Comparison of ENCODE assay signal across 21 cellular contexts in the genomic region with DNA sequence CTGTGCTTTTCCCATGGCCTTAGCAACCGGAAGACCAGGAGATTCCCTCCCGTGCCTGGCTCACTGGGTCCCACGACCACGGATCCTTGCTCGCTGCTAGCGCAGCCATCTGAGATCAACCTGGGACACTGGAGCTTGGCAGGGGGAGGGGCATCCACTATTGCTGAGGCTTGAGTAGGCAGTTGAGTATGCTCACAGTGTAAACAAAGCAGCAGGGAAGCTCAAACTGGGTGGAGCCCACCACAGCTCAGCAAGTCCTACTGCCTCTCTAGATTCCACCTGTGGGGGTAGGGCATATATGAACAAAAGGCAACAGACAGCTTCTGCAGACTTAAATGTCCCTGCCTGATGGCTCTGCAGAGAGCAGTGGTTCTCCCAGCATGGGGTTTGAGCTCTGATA.
"Had no signal": no experiment of that assay in that cellular context is flagged by ENCODE, and none has a peak within 500 bp of the region (broad histone marks: within the 10 kb centered on the region; RNA-seq: fewer than 3 reads in every experiment).

No MANE protein-coding gene starts in this region.

- DNase-seq: activated CD4-positive, alpha-beta T cell treated with anti-CD3 and anti-CD28 coated beads for 1 hour; activated CD4-positive, alpha-beta T cell treated with anti-CD3 and anti-CD28 coated beads, Interleukin-2, amount 50 U/mL, for 48 hours; activated naive CD4-positive, alpha-beta T cell treated with Interleukin-2 at 50 U/mL for 16 hours; anterior cingulate cortex; brain microvascular endothelial cell; effector CD8-positive, alpha-beta T cell; heart left ventricle; left ventricle myocardium superior; mesenchymal stem cell; occipital lobe; stimulated activated CD4-positive, alpha-beta T cell treated with anti-CD3 and anti-CD28 coated beads, Interleukin-2, amount 100 ng/mL, for 48 hours; stimulated activated naive B cell treated with anti-CD40 and anti-IgM and Interleukin-4, amounts not matched to agents 10 μg/mL and 1 μg/mL and 100 μg/mL, for 72 hours; T1000; uterus had no signal

- H3K27ac ChIP-seq: brain microvascular endothelial cell, epithelial cell of prostate, heart left ventricle, right atrium auricular region, tibial nerve, uterus had no signal

- H3K27ac Mint-ChIP-seq: activated T-helper 17 cell treated with anti-CD3 and anti-CD28 coated beads, Interleukin-2, amount 50 U/mL, for 72 hours; natural killer cell treated with Interleukin-12 subunit alpha and Interleukin-12 subunit beta and Interleukin-15 and Interleukin-18, amount 100 ng/mL, for 72 hours; progenitor cell of endocrine pancreas; stimulated activated naive B cell treated with anti-CD40 and anti-IgM and Interleukin-4, amounts not matched to agents 10 μg/mL and 1 μg/mL and 100 μg/mL, for 72 hours had no signal

- H3K36me3 Mint-ChIP-seq: natural killer cell treated with Interleukin-12 subunit alpha and Interleukin-12 subunit beta and Interleukin-15 and Interleukin-18, amount 100 ng/mL, for 72 hours; stimulated activated naive B cell treated with anti-CD40 and anti-IgM and Interleukin-4, amounts not matched to agents 10 μg/mL and 1 μg/mL and 100 μg/mL, for 72 hours had no signal

- H3K4me3 Mint-ChIP-seq: activated T-helper 17 cell treated with anti-CD3 and anti-CD28 coated beads, Interleukin-2, amount 50 U/mL, for 72 hours; central memory CD8-positive, alpha-beta T cell; natural killer cell treated with Interleukin-12 subunit alpha and Interleukin-12 subunit beta and Interleukin-15 and Interleukin-18, amount 100 ng/mL, for 72 hours; stimulated activated naive B cell treated with anti-CD40 and anti-IgM and Interleukin-4, amounts not matched to agents 10 μg/mL and 1 μg/mL and 100 μg/mL, for 72 hours had no signal

- H3K36me3 ChIP-seq: brain microvascular endothelial cell, heart left ventricle, right atrium auricular region, tibial nerve, uterus had no signal

- H3K4me1 ChIP-seq: heart left ventricle, right atrium auricular region, tibial nerve, uterus had no signal

- H3K4me3 ChIP-seq: heart left ventricle, right atrium auricular region, tibial nerve, uterus had no signal

- H3K4me1 Mint-ChIP-seq: activated T-helper 17 cell treated with anti-CD3 and anti-CD28 coated beads, Interleukin-2, amount 50 U/mL, for 72 hours; central memory CD8-positive, alpha-beta T cell; stimulated activated naive B cell treated with anti-CD40 and anti-IgM and Interleukin-4, amounts not matched to agents 10 μg/mL and 1 μg/mL and 100 μg/mL, for 72 hours had no signal

- H3K9me3 ChIP-seq: right atrium auricular region, uterus had no signal

- ATAC-seq: activated T-helper 17 cell treated with anti-CD3 and anti-CD28 coated beads, Interleukin-2, amount 50 U/mL, for 72 hours; heart left ventricle; left ventricle myocardium superior; natural killer cell treated with Interleukin-12 subunit alpha and Interleukin-12 subunit beta and Interleukin-15 and Interleukin-18, amount 100 ng/mL, for 72 hours; stimulated activated naive B cell treated with anti-CD40 and anti-IgM and Interleukin-4, amounts not matched to agents 10 μg/mL and 1 μg/mL and 100 μg/mL, for 72 hours had no signal

- H3K27me3 ChIP-seq: brain microvascular endothelial cell, heart left ventricle, right atrium auricular region, tibial nerve, uterus had no signal
